8 cellular contexts compared by ENCODE assay signal in the genomic region with DNA sequence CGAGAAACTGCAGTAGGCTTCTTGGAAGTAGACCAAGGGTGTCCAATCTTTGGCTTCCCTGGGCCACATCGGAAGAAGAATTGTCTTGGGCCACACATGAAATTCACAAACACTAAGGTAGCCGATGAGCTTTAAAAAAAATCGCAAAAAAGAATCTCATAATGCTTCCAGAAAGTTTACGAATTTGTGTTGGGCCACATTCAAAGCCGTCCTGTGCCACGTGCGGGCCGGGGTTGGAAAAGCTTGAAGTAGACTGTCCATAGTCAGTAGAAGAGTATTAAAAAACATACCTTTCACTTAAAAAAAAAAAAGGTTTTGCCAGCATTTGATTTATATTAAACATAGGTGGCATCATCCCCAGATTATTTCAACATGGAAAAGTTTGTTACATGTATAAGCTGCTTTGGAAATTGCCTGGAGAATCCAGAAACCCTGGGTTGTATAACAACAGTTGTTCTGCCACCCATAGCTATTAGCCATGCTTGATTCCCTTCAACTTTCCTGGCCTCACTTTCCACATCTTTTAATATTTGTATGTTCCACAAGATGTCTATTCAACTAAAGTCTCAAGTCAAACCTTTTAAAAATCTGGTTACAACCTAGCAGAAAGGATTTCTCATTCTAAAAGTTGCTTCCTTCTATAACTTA. TPM values are rescaled to one million over a fixed set of nuclear protein-coding genes. Genes with fewer than 3 reads are reported as not detected.
DNase-seq lines count a peak whose midpoint lies in the region; ATAC-seq and TF ChIP-seq lines count a peak whose summit lies in the region.

No MANE protein-coding gene starts in this region.

- H3K14ac ChIP-seq in IMR-90 (replicated peaks; ENCODE audit: low read depth, low read length): peak overlapping the region; percentile 84

- TF ChIP-seq POLR2A in IMR-90 (IDR thresholded peaks at IDR 0.05; ENCODE audit: low read depth, low read length): no peak

- no peak overlapping the region for H2BK15ac ChIP-seq in IMR-90 (ENCODE audit: low read depth, low read length)

- peak overlapping the region; percentile 97 for H3K27ac ChIP-seq in IMR-90 (ENCODE audit: insufficient read depth, low read length)
- peak overlapping the region; percentile 99 for H3K27ac ChIP-seq in muscle layer of duodenum (ENCODE audit: low read length)

- H3K9me3 ChIP-seq in IMR-90 (ENCODE audit: control insufficient read depth, insufficient read depth, low read length) (peaks cover 8% of the 10 kb centered on the region), muscle layer of duodenum (ENCODE audit: control insufficient read depth in 1 of 2, low read length in 2 of 2) (peaks cover 0 to 2% of the 10 kb centered on the region in 2 donors)

- peak overlapping the region; percentile 25; the same call in 1 of the 2 replicates for H4K5ac ChIP-seq in IMR-90 (ENCODE audit: low read depth, low read length)

- H2AK5ac ChIP-seq in IMR-90 (ENCODE audit: low read depth, low read length): no peak overlapping the region

- H3K9me1 ChIP-seq in IMR-90 (ENCODE audit: insufficient read depth, low read length): no peaks in the 10 kb centered on the region

- H3K56ac ChIP-seq in IMR-90 (ENCODE audit: extremely low read depth, insufficient read depth, low read length): peak overlapping the region; percentile 93

- peak overlapping the region; percentile 74 to 86 for H4K8ac ChIP-seq in IMR-90 (ENCODE audit: low read depth in 2 of 2, low read length in 2 of 2)

- peak overlapping the region; percentile 78 for H4K91ac ChIP-seq in IMR-90 (ENCODE audit: insufficient read depth, low read depth, low read length)

- peak overlapping the region; percentile 78 for H3K4me3 ChIP-seq in AG04449 (ENCODE audit: low read depth, low read length)
- peak overlapping the region; percentile 96 for H3K4me3 ChIP-seq in IMR-90 (ENCODE audit: insufficient read depth, low read depth, low read length)
- peak overlapping the region; percentile 91 for H3K4me3 ChIP-seq in choroid plexus epithelial cell (ENCODE audit: low read depth, low read length)
- H3K4me3 ChIP-seq in muscle layer of duodenum (ENCODE audit: low read depth in 1 of 2, low read length in 2 of 2): peak overlapping the region; percentile 82 to 98

- H3K27me3 ChIP-seq in IMR-90 (ENCODE audit: control insufficient read depth, insufficient read depth, low read length): no peaks in the 10 kb centered on the region
- no peaks in the 10 kb centered on the region for H3K27me3 ChIP-seq in muscle layer of duodenum (ENCODE audit: low read depth, low read length)

- in situ Hi-C loops in IMR-90 (cut with MboI; ENCODE audit: low sequenced_read_pairs): no loop called here

- peak overlapping the region; percentile 96 for H2BK5ac ChIP-seq in IMR-90 (ENCODE audit: low read depth, low read length, poor library complexity, severe bottlenecking)

- CTCF ChIA-PET in AG04449 (lab: Yijun Ruan, JAX): interaction anchor here (0.8 to 1.5 kb wide), 4 partner anchors 34 to 261 kb away, joined by 3 to 5 read pairs (median 4); no protein-coding TSS in a partner anchor
- CTCF ChIA-PET in IMR-90 (lab: Yijun Ruan, JAX): no interaction called here

- no peak for ATAC-seq in IMR-90 (ENCODE audit: low read depth)

- DNase-seq in AG04449 (ENCODE audit: low read depth, low spot score) (no peak), IMR-90 (no peak), choroid plexus epithelial cell (ENCODE audit: low read depth) (no peak), A172 (ENCODE audit: low spot score) (no peak), NCI-H2029 treated with DMSO at 0.1 percent for 48 hours (lab: John Stamatoyannopoulos, UW) (no peak)
- DNase-seq in activated CD4-positive, CD25-positive, alpha-beta regulatory T cell treated with anti-CD3 and anti-CD28 coated beads, Interleukin-2, amount 50 U/mL, for 72 hours: no peak
- no peak for DNase-seq in activated CD4-positive, CD25-positive, alpha-beta regulatory T cell (lab: John Stamatoyannopoulos, UW)

- peak overlapping the region; percentile 94 for H3K4me2 ChIP-seq in IMR-90 (ENCODE audit: low read depth, low read length)

- POLR2A ChIA-PET in AG04449 (lab: Yijun Ruan, JAX): no interaction called here
- POLR2A ChIA-PET in IMR-90 (lab: Charles Lee; ENCODE audit: unreplicated experiment): interaction anchor here (0.6 to 1.0 kb wide), 2 partner anchors 14 to 625 kb away, joined by 4 read pairs; no protein-coding TSS in a partner anchor

- H3K36me3 ChIP-seq in IMR-90 (ENCODE audit: control insufficient read depth, insufficient read depth, low read length) (no peaks in the 10 kb centered on the region), muscle layer of duodenum (ENCODE audit: control insufficient read depth in 1 of 2, insufficient read depth in 2 of 2, low read length in 2 of 2) (peaks cover 0 to 7% of the 10 kb centered on the region in 2 donors)

- peak overlapping the region; percentile 89 for H3K23ac ChIP-seq in IMR-90 (ENCODE audit: low read depth, low read length)

- no peak for TF ChIP-seq CTCF in AG04449 (IDR thresholded peaks at IDR 0.05; ENCODE audit: insufficient read depth, low read length, missing control alignments)
- TF ChIP-seq CTCF in IMR-90 (conservative IDR thresholded peaks at IDR 0.05; ENCODE audit: low read depth, low read length): no peak
- TF ChIP-seq CTCF in choroid plexus epithelial cell (conservative IDR thresholded peaks at IDR 0.05; ENCODE audit: low read depth, low read length): no peak

- no peak for TF ChIP-seq RAD21 in IMR-90 (IDR thresholded peaks at IDR 0.05; ENCODE audit: low read length)

- H3K79me1 ChIP-seq in IMR-90 (ENCODE audit: low read depth in 1 of 2, low read length in 2 of 2): peaks cover 8 to 27% of the 10 kb centered on the region in 2 experiments; a peak in 3 of 4 replicates

- intact Hi-C loops in IMR-90 (cut with micrococcal nuclease): loop anchor here (1.0 kb wide), 1 partner anchor 42 kb away; no protein-coding TSS in a partner anchor

- no peaks in the 10 kb centered on the region for H3K4me1 ChIP-seq in IMR-90 (ENCODE audit: control insufficient read depth, insufficient read depth, low read length)
- H3K4me1 ChIP-seq in muscle layer of duodenum (ENCODE audit: control insufficient read depth in 1 of 2, insufficient read depth in 2 of 2, low read length in 2 of 2): no peaks in the 10 kb centered on the region

- H2AK9ac ChIP-seq in IMR-90 (replicated peaks; ENCODE audit: low read depth, low read length, poor library complexity): no peak overlapping the region

- WGBS in IMR-90 (ENCODE audit: extremely low coverage in 2 of 2, insufficient read length in 1 of 2), 2 experiments: no CpG with 5 or more reads among the region's 9 CpGs

- no peak overlapping the region for H2BK120ac ChIP-seq in IMR-90 (ENCODE audit: low read depth, low read length)

- no TSS peak for BruUV-seq in IMR-90 (replicated peaks; lab: Mats Ljungman, UMichigan)

- H3K18ac ChIP-seq in IMR-90 (ENCODE audit: low read depth, low read length): peak overlapping the region; percentile 7; the same call in 1 of the 2 replicates

- peak overlapping the region; percentile 92 for H3K9ac ChIP-seq in IMR-90 (ENCODE audit: low read depth, low read length)

- no peaks in the 10 kb centered on the region for H4K20me1 ChIP-seq in IMR-90 (ENCODE audit: insufficient read depth, low read length)

- H2AFZ ChIP-seq in IMR-90 (replicated peaks; ENCODE audit: low read length, poor library complexity): no peak overlapping the region

- dilution Hi-C loops in IMR-90 (cut with HindIII; ENCODE audit: low sequenced_read_pairs, unreplicated experiment): no loop called here

- H3K4ac ChIP-seq in IMR-90 (ENCODE audit: low read depth, low read length): peak overlapping the region; percentile 89

- no peak overlapping the region for H2BK20ac ChIP-seq in IMR-90 (ENCODE audit: low read depth, low read length)

TF ChIP-seq in IMR-90, 13 proteins besides CTCF, POLR2A, EP300 and RAD21:
- TF ChIP-seq CHD1 (IDR thresholded peaks at IDR 0.05; ENCODE audit: low read depth, low read length) (no peak), RCOR1 (IDR thresholded peaks at IDR 0.05; ENCODE audit: insufficient replicate concordance, low read length) (no peak)
TF ChIP-seq in IMR-90: peak in this region for 0.

RNA-seq across cellular contexts. Expression of a gene that starts 1.0 kb away (rescaled TPM):
- total RNA-seq in IMR-90 (2012; rRNA removed): 8.6 and 13.3 TPM in 2 replicates
- 4.5 and 5.5 TPM in 2 replicates for polyA plus RNA-seq in IMR-90 (2012; rRNA removed)
- 0.81 and 0.89 TPM in 2 replicates for polyA plus RNA-seq in IMR-90 (2012; cell fraction: cytosol; rRNA removed)
- polyA plus RNA-seq in IMR-90 (2012; cell fraction: nucleus; rRNA removed; ENCODE audit: low replicate concordance): 1.5 and 11.0 TPM in 2 replicates
- total RNA-seq in A172 (2014; rRNA removed; shearing (Covaris generic)): 19.6 and 22.6 TPM in 2 replicates

RNA-seq across cellular contexts. Expression of a gene that starts 42.3 kb away (rescaled TPM):
- total RNA-seq in IMR-90 (2012; rRNA removed): 10.6 and 11.7 TPM in 2 replicates
- 16.4 TPM in 2 replicates for polyA plus RNA-seq in IMR-90 (2012; rRNA removed)
- polyA plus RNA-seq in IMR-90 (2012; cell fraction: cytosol; rRNA removed): 14.6 and 17.3 TPM in 2 replicates
- polyA plus RNA-seq in IMR-90 (2012; cell fraction: nucleus; rRNA removed; ENCODE audit: low replicate concordance): 6.1 and 9.9 TPM in 2 replicates
- 8.0 and 10.5 TPM in 2 replicates for total RNA-seq in A172 (2014; rRNA removed; shearing (Covaris generic))
